35 cellular contexts compared by ENCODE assay signal in the genomic region with DNA sequence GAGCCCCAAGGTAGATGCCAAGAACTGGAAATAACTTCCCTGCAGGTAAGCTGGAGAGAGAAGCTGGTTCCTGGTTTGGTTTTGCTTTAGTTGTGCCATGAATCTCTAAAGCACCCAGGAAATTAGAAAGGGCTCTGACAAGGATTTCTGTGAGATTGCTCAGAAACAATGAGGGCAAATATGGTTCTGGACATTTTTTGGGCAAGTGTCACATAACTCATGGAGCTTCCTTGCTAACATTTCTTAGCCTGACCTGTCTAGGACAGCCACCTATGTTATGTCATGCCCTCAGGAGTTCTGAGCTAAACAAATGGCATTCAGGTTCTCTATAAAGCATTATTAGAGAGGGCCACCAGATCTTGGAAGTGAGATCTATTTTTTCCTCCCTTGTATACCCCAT.
"Had no signal": no experiment of that assay in that cellular context is flagged by ENCODE, and none has a peak within 500 bp of the region (broad histone marks: within the 10 kb centered on the region; RNA-seq: fewer than 3 reads in every experiment).

No MANE protein-coding gene starts in this region.

- H3K36me3 Mint-ChIP-seq: activated CD4-positive, alpha-beta memory T cell treated with anti-CD3 and anti-CD28 coated beads for 36 hours; activated naive CD4-positive, alpha-beta T cell treated with anti-CD3 and anti-CD28 coated beads, Interleukin-2, amount 50 U/mL, for 72 hours; activated naive CD8-positive, alpha-beta T cell treated with anti-CD3 and anti-CD28 coated beads, Interleukin-2, amount 10 ng/mL, durations not matched to agents 7 days and 5 days had no signal

- H3K4me3 ChIP-seq: ascending aorta, body of pancreas, breast epithelium had no signal

- H3K4me1 Mint-ChIP-seq: activated B cell treated with CpG ODN at 0.5 μM for 24 hours; activated CD4-positive, alpha-beta T cell treated with anti-CD3 and anti-CD28 coated beads, Interleukin-2, amount 10 ng/mL, durations not matched to agents 24 days and 14 days; activated naive CD8-positive, alpha-beta T cell treated with anti-CD3 and anti-CD28 coated beads, Interleukin-2, amount 10 ng/mL, durations not matched to agents 7 days and 5 days; activated naive CD8-positive, alpha-beta T cell treated with anti-CD3 and anti-CD28 coated beads, Interleukin-2, amount 50 U/mL, for 24 hours; activated T-helper 17 cell treated with anti-CD3 and anti-CD28 coated beads, Interleukin-2, amount 50 U/mL, for 72 hours had no signal

- H3K27ac Mint-ChIP-seq: activated B cell treated with CpG ODN at 0.5 μM for 24 hours; activated CD4-positive, alpha-beta memory T cell treated with anti-CD3 and anti-CD28 coated beads for 36 hours; activated CD4-positive, alpha-beta T cell treated with anti-CD3 and anti-CD28 coated beads, Interleukin-2, amount 10 ng/mL, durations not matched to agents 24 days and 14 days; activated CD8-positive, alpha-beta T cell treated with anti-CD3 and anti-CD28 coated beads for 36 hours; activated naive CD4-positive, alpha-beta T cell treated with anti-CD3 and anti-CD28 coated beads for 36 hours; activated naive CD4-positive, alpha-beta T cell treated with anti-CD3 and anti-CD28 coated beads, Interleukin-2, amount 50 U/mL, for 72 hours; activated naive CD8-positive, alpha-beta T cell treated with anti-CD3 and anti-CD28 coated beads, Interleukin-2, amount 10 ng/mL, durations not matched to agents 7 days and 5 days; activated naive CD8-positive, alpha-beta T cell treated with anti-CD3 and anti-CD28 coated beads, Interleukin-2, amount 50 U/mL, for 24 hours; activated T-cell treated with anti-CD3 and anti-CD28 coated beads, Interleukin-2, amount 50 U/mL, for 72 hours; activated T-helper 1 cell treated with anti-CD3 and anti-CD28 coated beads, Interleukin-12 subunit alpha, Interleukin-12 subunit beta, Interleukin-2, Interleukin-4 antibody, amounts not matched to agents 30 ng/mL and 10 ng/mL and 1 ng/mL, durations not matched to agents 14 hours and 24 hours and 36 hours; activated T-helper 17 cell treated with anti-CD3 and anti-CD28 coated beads, Interleukin-2, amount 50 U/mL, for 72 hours; T-helper 1 cell treated with Interleukin-12 subunit alpha and Interleukin-12 subunit beta and Interleukin-4 antibody, amounts not matched to agents 30 μg/mL and 1 μg/mL, for 36 hours; T-helper 2 cell treated with Interferon-gamma antibody and Interleukin-4, amounts not matched to agents 5 μg/mL and 100 μg/mL, for 36 hours had no signal

- DNase-seq: activated B cell treated with CpG ODN at 0.5 μM for 24 hours; activated CD4-positive, alpha-beta memory T cell treated with anti-CD3 and anti-CD28 coated beads for 36 hours; activated CD4-positive, alpha-beta T cell treated with anti-CD3 and anti-CD28 coated beads for 4 hours; activated CD4-positive, alpha-beta T cell treated with anti-CD3 and anti-CD28 coated beads, Interleukin-2, amount 10 ng/mL, durations not matched to agents 24 days and 14 days; activated CD4-positive, alpha-beta T cell treated with anti-CD3 and anti-CD28 coated beads, Interleukin-2, amount 50 U/mL, for 1 hour; activated CD4-positive, alpha-beta T cell treated with anti-CD3 and anti-CD28 coated beads, Interleukin-2, amount 50 U/mL, for 4 hours; activated CD4-positive, CD25-positive, alpha-beta regulatory T cell treated with anti-CD3 and anti-CD28 coated beads, Interleukin-2, amount 50 U/mL, for 72 hours; activated CD8-positive, alpha-beta memory T cell treated with anti-CD3 and anti-CD28 coated beads, Interleukin-2, amount 50 U/mL, for 4 hours; activated CD8-positive, alpha-beta T cell treated with anti-CD3 and anti-CD28 coated beads for 36 hours; activated effector memory CD4-positive, alpha-beta T cell treated with anti-CD3 and anti-CD28 coated beads, Interleukin-2, amount 50 U/mL, for 16 hours; activated gamma-delta T cell treated with Interleukin-2 at 50 U/mL for 16 hours; activated naive CD4-positive, alpha-beta T cell; activated naive CD4-positive, alpha-beta T cell treated with anti-CD3 and anti-CD28 coated beads for 36 hours; activated naive CD4-positive, alpha-beta T cell treated with anti-CD3 and anti-CD28 coated beads, Interleukin-2, amount 50 U/mL, for 16 hours; activated naive CD8-positive, alpha-beta T cell treated with anti-CD3 and anti-CD28 coated beads, Interleukin-2, amount 10 ng/mL, durations not matched to agents 7 days and 5 days; activated naive CD8-positive, alpha-beta T cell treated with anti-CD3 and anti-CD28 coated beads, Interleukin-2, amount 50 U/mL, for 24 hours; activated T-cell treated with anti-CD3 and anti-CD28 coated beads for 4 hours; activated T-cell treated with anti-CD3 and anti-CD28 coated beads, Interleukin-2, amount 50 U/mL, for 1 hour; activated T-cell treated with anti-CD3 and anti-CD28 coated beads, Interleukin-2, amount 50 U/mL, for 4 hours; activated T-cell treated with anti-CD3 and anti-CD28 coated beads, Interleukin-2, amount 50 U/mL, for 72 hours; body of pancreas; brain microvascular endothelial cell; central memory CD4-positive, alpha-beta T cell; SW 1271; T-helper 1 cell; T-helper 2 cell; T-helper 9 cell had no signal

- H3K9me3 Mint-ChIP-seq: activated B cell treated with CpG ODN at 0.5 μM for 24 hours; activated CD4-positive, alpha-beta memory T cell treated with anti-CD3 and anti-CD28 coated beads for 36 hours; activated CD4-positive, alpha-beta T cell treated with anti-CD3 and anti-CD28 coated beads, Interleukin-2, amount 10 ng/mL, durations not matched to agents 24 days and 14 days; activated CD8-positive, alpha-beta T cell treated with anti-CD3 and anti-CD28 coated beads for 36 hours; activated naive CD4-positive, alpha-beta T cell treated with anti-CD3 and anti-CD28 coated beads for 36 hours; activated naive CD4-positive, alpha-beta T cell treated with anti-CD3 and anti-CD28 coated beads, Interleukin-2, amount 50 U/mL, for 72 hours; activated naive CD8-positive, alpha-beta T cell treated with anti-CD3 and anti-CD28 coated beads, Interleukin-2, amount 10 ng/mL, durations not matched to agents 7 days and 5 days; activated naive CD8-positive, alpha-beta T cell treated with anti-CD3 and anti-CD28 coated beads, Interleukin-2, amount 50 U/mL, for 24 hours; activated T-cell treated with anti-CD3 and anti-CD28 coated beads, Interleukin-2, amount 50 U/mL, for 4 hours; activated T-cell treated with anti-CD3 and anti-CD28 coated beads, Interleukin-2, amount 50 U/mL, for 72 hours; activated T-helper 1 cell treated with anti-CD3 and anti-CD28 coated beads, Interleukin-12 subunit alpha, Interleukin-12 subunit beta, Interleukin-2, Interleukin-4 antibody, amounts not matched to agents 30 ng/mL and 10 ng/mL and 1 ng/mL, durations not matched to agents 14 hours and 24 hours and 36 hours; activated T-helper 17 cell treated with anti-CD3 and anti-CD28 coated beads, Interleukin-2, amount 50 U/mL, for 72 hours; T-helper 1 cell treated with Interleukin-12 subunit alpha and Interleukin-12 subunit beta and Interleukin-4 antibody, amounts not matched to agents 30 μg/mL and 1 μg/mL, for 36 hours; T-helper 2 cell treated with Interferon-gamma antibody and Interleukin-4, amounts not matched to agents 5 μg/mL and 100 μg/mL, for 36 hours had no signal

- H3K9me3 ChIP-seq: ascending aorta, body of pancreas, breast epithelium had no signal

- H3K4me3 Mint-ChIP-seq: activated B cell treated with CpG ODN at 0.5 μM for 24 hours; activated CD4-positive, alpha-beta memory T cell treated with anti-CD3 and anti-CD28 coated beads for 36 hours; activated CD4-positive, alpha-beta T cell treated with anti-CD3 and anti-CD28 coated beads, Interleukin-2, amount 10 ng/mL, durations not matched to agents 24 days and 14 days; activated CD8-positive, alpha-beta T cell treated with anti-CD3 and anti-CD28 coated beads for 36 hours; activated naive CD4-positive, alpha-beta T cell treated with anti-CD3 and anti-CD28 coated beads for 36 hours; activated naive CD8-positive, alpha-beta T cell treated with anti-CD3 and anti-CD28 coated beads, Interleukin-2, amount 10 ng/mL, durations not matched to agents 7 days and 5 days; activated naive CD8-positive, alpha-beta T cell treated with anti-CD3 and anti-CD28 coated beads, Interleukin-2, amount 50 U/mL, for 24 hours; activated T-cell treated with anti-CD3 and anti-CD28 coated beads, Interleukin-2, amount 50 U/mL, for 4 hours; activated T-cell treated with anti-CD3 and anti-CD28 coated beads, Interleukin-2, amount 50 U/mL, for 72 hours; activated T-helper 1 cell treated with anti-CD3 and anti-CD28 coated beads, Interleukin-12 subunit alpha, Interleukin-12 subunit beta, Interleukin-2, Interleukin-4 antibody, amounts not matched to agents 30 ng/mL and 10 ng/mL and 1 ng/mL, durations not matched to agents 14 hours and 24 hours and 36 hours; activated T-helper 17 cell treated with anti-CD3 and anti-CD28 coated beads, Interleukin-2, amount 50 U/mL, for 72 hours; T-helper 1 cell treated with Interleukin-12 subunit alpha and Interleukin-12 subunit beta and Interleukin-4 antibody, amounts not matched to agents 30 μg/mL and 1 μg/mL, for 36 hours; T-helper 2 cell treated with Interferon-gamma antibody and Interleukin-4, amounts not matched to agents 5 μg/mL and 100 μg/mL, for 36 hours had no signal

- H3K36me3 ChIP-seq: ascending aorta, brain microvascular endothelial cell, breast epithelium had no signal

- H3K27me3 Mint-ChIP-seq: activated B cell treated with CpG ODN at 0.5 μM for 24 hours; activated CD4-positive, alpha-beta memory T cell treated with anti-CD3 and anti-CD28 coated beads for 36 hours; activated CD4-positive, alpha-beta T cell treated with anti-CD3 and anti-CD28 coated beads, Interleukin-2, amount 10 ng/mL, durations not matched to agents 24 days and 14 days; activated CD8-positive, alpha-beta T cell treated with anti-CD3 and anti-CD28 coated beads for 36 hours; activated naive CD8-positive, alpha-beta T cell treated with anti-CD3 and anti-CD28 coated beads, Interleukin-2, amount 10 ng/mL, durations not matched to agents 7 days and 5 days; activated naive CD8-positive, alpha-beta T cell treated with anti-CD3 and anti-CD28 coated beads, Interleukin-2, amount 50 U/mL, for 24 hours; activated T-helper 17 cell treated with anti-CD3 and anti-CD28 coated beads, Interleukin-2, amount 50 U/mL, for 72 hours had no signal

- ATAC-seq: activated CD8-positive, alpha-beta T cell treated with anti-CD3 and anti-CD28 coated beads for 36 hours; activated naive CD4-positive, alpha-beta T cell treated with anti-CD3 and anti-CD28 coated beads, Interleukin-2, amount 50 U/mL, for 72 hours; activated naive CD8-positive, alpha-beta T cell treated with anti-CD3 and anti-CD28 coated beads, Interleukin-2, amount 50 U/mL, for 24 hours; activated T-cell treated with anti-CD3 and anti-CD28 coated beads, Interleukin-2, amount 50 U/mL, for 4 hours; activated T-cell treated with anti-CD3 and anti-CD28 coated beads, Interleukin-2, amount 50 U/mL, for 72 hours; activated T-helper 17 cell treated with anti-CD3 and anti-CD28 coated beads, Interleukin-2, amount 50 U/mL, for 72 hours; body of pancreas had no signal

- H3K4me1 ChIP-seq: ascending aorta, breast epithelium had no signal

- H3K27me3 ChIP-seq: ascending aorta, body of pancreas, brain microvascular endothelial cell had no signal

- H3K27ac ChIP-seq: ascending aorta, body of pancreas, brain microvascular endothelial cell, VCaP had no signal
